ENCODE assay signal across 7 cellular contexts in genomic region chr21:5051303-5052018, GRCh38.
DNase-seq lines count a peak whose midpoint lies in the region; ATAC-seq, FAIRE-seq and TF ChIP-seq lines count a peak whose summit lies in the region.
"Not testable (repeated sequence)": the region's sequence is repeated elsewhere in the genome, so short reads cannot be mapped to it uniquely, and the experiment has no call there.

No MANE protein-coding gene starts in this region.

- H3K4me3 Mint-ChIP-seq in T-cell; activated CD4-positive, alpha-beta T cell treated with anti-CD3 and anti-CD28 coated beads for 36 hours; activated CD8-positive, alpha-beta T cell treated with anti-CD3 and anti-CD28 coated beads for 36 hours; stimulated activated naive CD8-positive, alpha-beta T cell treated with anti-CD3 and anti-CD28 coated beads, Interleukin-15, Interleukin-2, amounts not matched to agents 100 ng/mL and 50 ng/mL, for 24 hours: not testable (repeated sequence)
- peak overlapping the region; percentile 2 for H3K4me3 Mint-ChIP-seq in activated T-helper 1 cell treated with anti-CD3 and anti-CD28 coated beads, Interleukin-12 subunit alpha, Interleukin-12 subunit beta, Interleukin-2, Interleukin-4 antibody, amounts not matched to agents 30 ng/mL and 10 ng/mL and 1 ng/mL, durations not matched to agents 14 hours and 24 hours and 36 hours

- ATAC-seq in T-cell (replicated peaks in 1 of 4); activated CD4-positive, alpha-beta T cell treated with anti-CD3 and anti-CD28 coated beads for 36 hours; activated CD8-positive, alpha-beta T cell treated with anti-CD3 and anti-CD28 coated beads for 36 hours; K562: not testable (repeated sequence)
- peak; percentile 58 to 89 for ATAC-seq in activated naive CD4-positive, alpha-beta T cell treated with anti-CD3 and anti-CD28 coated beads, Interleukin-2, amount 50 U/mL, for 72 hours

- not testable (repeated sequence) for H3K4me1 ChIP-seq in K562 (replicated peaks in 1 of 2; ENCODE audit: control insufficient read depth in 2 of 2, insufficient read depth in 2 of 2, low read length in 2 of 2)

- not testable (repeated sequence) for TF ChIP-seq RAD21 in K562 (CRISPR knock-in tag; conservative IDR thresholded peaks at IDR 0.05 in 1 of 2, IDR thresholded peaks at IDR 0.05 in 1 of 2)

- not testable (repeated sequence) for H3K79me2 ChIP-seq in K562 (ENCODE audit: control insufficient read depth, insufficient read depth, low read length)

- BruUV-seq in K562 (replicated peaks; lab: Mats Ljungman, UMichigan): not testable (repeated sequence)

- H3K27me3 Mint-ChIP-seq in T-cell; activated CD4-positive, alpha-beta T cell treated with anti-CD3 and anti-CD28 coated beads for 36 hours; activated CD8-positive, alpha-beta T cell treated with anti-CD3 and anti-CD28 coated beads for 36 hours; activated T-helper 1 cell treated with anti-CD3 and anti-CD28 coated beads, Interleukin-12 subunit alpha, Interleukin-12 subunit beta, Interleukin-2, Interleukin-4 antibody, amounts not matched to agents 30 ng/mL and 10 ng/mL and 1 ng/mL, durations not matched to agents 14 hours and 24 hours and 36 hours (ENCODE audit: insufficient read depth); stimulated activated naive CD8-positive, alpha-beta T cell treated with anti-CD3 and anti-CD28 coated beads, Interleukin-15, Interleukin-2, amounts not matched to agents 100 ng/mL and 50 ng/mL, for 24 hours: not testable (repeated sequence)

- not testable (repeated sequence) for H3K9me1 ChIP-seq in K562 (ENCODE audit: control insufficient read depth, insufficient read depth, low read length)

- POLR2A ChIA-PET in T-cell (lab: Charles Lee); activated CD4-positive, alpha-beta T cell treated with anti-CD3 and anti-CD28 coated beads for 36 hours (lab: Charles Lee); activated CD8-positive, alpha-beta T cell treated with anti-CD3 and anti-CD28 coated beads for 36 hours (lab: Charles Lee); K562 (lab: Yijun Ruan, JAX): not testable (repeated sequence)

- not testable (repeated sequence) for H3K4me2 ChIP-seq in K562 (ENCODE audit: insufficient read depth, low read length)

- not testable (repeated sequence) for H3K27me3 ChIP-seq in K562 (ENCODE audit: control insufficient read depth in 2 of 2, insufficient read depth in 2 of 2, low read length in 2 of 2)

- H3K4me3 ChIP-seq in K562: not testable (repeated sequence)

- not testable (repeated sequence) for H3K9me3 Mint-ChIP-seq in T-cell; activated CD4-positive, alpha-beta T cell treated with anti-CD3 and anti-CD28 coated beads for 36 hours (ENCODE audit: low read depth); activated CD8-positive, alpha-beta T cell treated with anti-CD3 and anti-CD28 coated beads for 36 hours; activated T-helper 1 cell treated with anti-CD3 and anti-CD28 coated beads, Interleukin-12 subunit alpha, Interleukin-12 subunit beta, Interleukin-2, Interleukin-4 antibody, amounts not matched to agents 30 ng/mL and 10 ng/mL and 1 ng/mL, durations not matched to agents 14 hours and 24 hours and 36 hours; activated naive CD4-positive, alpha-beta T cell treated with anti-CD3 and anti-CD28 coated beads, Interleukin-2, amount 50 U/mL, for 72 hours; stimulated activated naive CD8-positive, alpha-beta T cell treated with anti-CD3 and anti-CD28 coated beads, Interleukin-15, Interleukin-2, amounts not matched to agents 100 ng/mL and 50 ng/mL, for 24 hours

- CTCF ChIA-PET in T-cell (lab: Charles Lee); activated CD4-positive, alpha-beta T cell treated with anti-CD3 and anti-CD28 coated beads for 36 hours (lab: Charles Lee); activated CD8-positive, alpha-beta T cell treated with anti-CD3 and anti-CD28 coated beads for 36 hours (lab: Charles Lee); K562 (lab: Yijun Ruan, JAX; ENCODE audit: low intra/inter-chr PET ratio): not testable (repeated sequence)

- not testable (repeated sequence) for DNase-seq in T-cell; activated CD4-positive, alpha-beta T cell treated with anti-CD3 and anti-CD28 coated beads for 36 hours; activated CD8-positive, alpha-beta T cell treated with anti-CD3 and anti-CD28 coated beads for 36 hours; activated T-helper 1 cell treated with anti-CD3 and anti-CD28 coated beads, Interleukin-12 subunit alpha, Interleukin-12 subunit beta, Interleukin-2, Interleukin-4 antibody, amounts not matched to agents 30 ng/mL and 10 ng/mL and 1 ng/mL, durations not matched to agents 14 hours and 24 hours and 36 hours (ENCODE audit: low spot score); K562 (ENCODE audit: extremely low read depth in 1 of 4, low spot score in 3 of 4)
- DNase-seq in activated naive CD4-positive, alpha-beta T cell treated with anti-CD3 and anti-CD28 coated beads, Interleukin-2, amount 50 U/mL, for 72 hours (ENCODE audit: low spot score in 2 of 2): peak in 1 of 2 donors; percentile 62

- peak overlapping the region; percentile 11 to 32 for H3K27ac Mint-ChIP-seq in T-cell
- peak overlapping the region; percentile 53 for H3K27ac Mint-ChIP-seq in activated CD4-positive, alpha-beta T cell treated with anti-CD3 and anti-CD28 coated beads for 36 hours
- peak overlapping the region; percentile 34 for H3K27ac Mint-ChIP-seq in activated CD8-positive, alpha-beta T cell treated with anti-CD3 and anti-CD28 coated beads for 36 hours
- peak overlapping the region; percentile 51 for H3K27ac Mint-ChIP-seq in activated T-helper 1 cell treated with anti-CD3 and anti-CD28 coated beads, Interleukin-12 subunit alpha, Interleukin-12 subunit beta, Interleukin-2, Interleukin-4 antibody, amounts not matched to agents 30 ng/mL and 10 ng/mL and 1 ng/mL, durations not matched to agents 14 hours and 24 hours and 36 hours
- H3K27ac Mint-ChIP-seq in activated naive CD4-positive, alpha-beta T cell treated with anti-CD3 and anti-CD28 coated beads, Interleukin-2, amount 50 U/mL, for 72 hours: peak overlapping the region in 1 of 2 donors; percentile 63
- H3K27ac Mint-ChIP-seq in stimulated activated naive CD8-positive, alpha-beta T cell treated with anti-CD3 and anti-CD28 coated beads, Interleukin-15, Interleukin-2, amounts not matched to agents 100 ng/mL and 50 ng/mL, for 24 hours: peak overlapping the region; percentile 84

- not testable (repeated sequence) for H3K9me3 ChIP-seq in K562 (replicated peaks; ENCODE audit: control insufficient read depth, insufficient read depth, low read depth, low read length)

- H3K9ac ChIP-seq in K562 (ENCODE audit: insufficient read depth in 1 of 2, low read depth in 2 of 2, low read length in 2 of 2): not testable (repeated sequence)

- FAIRE-seq in K562 (lab: Jason Lieb, UNC): not testable (repeated sequence)

- H4K20me1 ChIP-seq in K562 (replicated peaks; ENCODE audit: control insufficient read depth, insufficient read depth, low read length): not testable (repeated sequence)

- in situ Hi-C loops in K562 (cut with MboI): not testable (repeated sequence)

- not testable (repeated sequence) for TF ChIP-seq EP300 in K562 (IDR thresholded peaks at IDR 0.05; ENCODE audit: low read length)

- not testable (repeated sequence) for H3K36me3 ChIP-seq in K562 (ENCODE audit: control insufficient read depth, insufficient read depth, low read length)

- H3K36me3 Mint-ChIP-seq in T-cell; activated CD4-positive, alpha-beta T cell treated with anti-CD3 and anti-CD28 coated beads for 36 hours (ENCODE audit: low read depth); activated CD8-positive, alpha-beta T cell treated with anti-CD3 and anti-CD28 coated beads for 36 hours (ENCODE audit: low read depth); activated T-helper 1 cell treated with anti-CD3 and anti-CD28 coated beads, Interleukin-12 subunit alpha, Interleukin-12 subunit beta, Interleukin-2, Interleukin-4 antibody, amounts not matched to agents 30 ng/mL and 10 ng/mL and 1 ng/mL, durations not matched to agents 14 hours and 24 hours and 36 hours (ENCODE audit: low read depth); activated naive CD4-positive, alpha-beta T cell treated with anti-CD3 and anti-CD28 coated beads, Interleukin-2, amount 50 U/mL, for 72 hours; stimulated activated naive CD8-positive, alpha-beta T cell treated with anti-CD3 and anti-CD28 coated beads, Interleukin-15, Interleukin-2, amounts not matched to agents 100 ng/mL and 50 ng/mL, for 24 hours (ENCODE audit: low read depth): not testable (repeated sequence)

- 33% methylated on average over 2 of the region's 5 CpGs for WGBS in K562 (ENCODE audit: insufficient coverage, low coverage, missing lambda C conversion rate)

- TF ChIP-seq CTCF in activated CD8-positive, alpha-beta T cell treated with anti-CD3 and anti-CD28 coated beads for 36 hours (IDR thresholded peaks at IDR 0.05); K562 (IDR thresholded peaks at IDR 0.05 in 2 of 3, conservative IDR thresholded peaks at IDR 0.05 in 1 of 3; ENCODE audit: insufficient read depth in 2 of 3, low read depth in 1 of 3, low read length in 3 of 3): not testable (repeated sequence)

- intact Hi-C loops in activated CD4-positive, alpha-beta T cell treated with anti-CD3 and anti-CD28 coated beads for 36 hours (cut with DNase I, micrococcal nuclease); activated CD8-positive, alpha-beta T cell treated with anti-CD3 and anti-CD28 coated beads for 36 hours (cut with micrococcal nuclease); activated T-helper 1 cell treated with anti-CD3 and anti-CD28 coated beads, Interleukin-12 subunit alpha, Interleukin-12 subunit beta, Interleukin-2, Interleukin-4 antibody, amounts not matched to agents 30 ng/mL and 10 ng/mL and 1 ng/mL, durations not matched to agents 14 hours and 24 hours and 36 hours (cut with micrococcal nuclease); K562 (cut with micrococcal nuclease): not testable (repeated sequence)

- not testable (repeated sequence) for H3K4me1 Mint-ChIP-seq in T-cell; activated CD4-positive, alpha-beta T cell treated with anti-CD3 and anti-CD28 coated beads for 36 hours; activated CD8-positive, alpha-beta T cell treated with anti-CD3 and anti-CD28 coated beads for 36 hours (ENCODE audit: low read depth); activated T-helper 1 cell treated with anti-CD3 and anti-CD28 coated beads, Interleukin-12 subunit alpha, Interleukin-12 subunit beta, Interleukin-2, Interleukin-4 antibody, amounts not matched to agents 30 ng/mL and 10 ng/mL and 1 ng/mL, durations not matched to agents 14 hours and 24 hours and 36 hours (ENCODE audit: low read depth); stimulated activated naive CD8-positive, alpha-beta T cell treated with anti-CD3 and anti-CD28 coated beads, Interleukin-15, Interleukin-2, amounts not matched to agents 100 ng/mL and 50 ng/mL, for 24 hours (ENCODE audit: low read depth)

- H3K27ac ChIP-seq in K562 (ENCODE audit: extremely low read depth, low read depth, low read length): not testable (repeated sequence)

- H2AFZ ChIP-seq in K562 (ENCODE audit: low read depth, low read length): not testable (repeated sequence)

- not testable (repeated sequence) for TF ChIP-seq POLR2A in K562 (conservative IDR thresholded peaks at IDR 0.05)
